ENCODE assay signal across 19 cellular contexts in the genomic region with DNA sequence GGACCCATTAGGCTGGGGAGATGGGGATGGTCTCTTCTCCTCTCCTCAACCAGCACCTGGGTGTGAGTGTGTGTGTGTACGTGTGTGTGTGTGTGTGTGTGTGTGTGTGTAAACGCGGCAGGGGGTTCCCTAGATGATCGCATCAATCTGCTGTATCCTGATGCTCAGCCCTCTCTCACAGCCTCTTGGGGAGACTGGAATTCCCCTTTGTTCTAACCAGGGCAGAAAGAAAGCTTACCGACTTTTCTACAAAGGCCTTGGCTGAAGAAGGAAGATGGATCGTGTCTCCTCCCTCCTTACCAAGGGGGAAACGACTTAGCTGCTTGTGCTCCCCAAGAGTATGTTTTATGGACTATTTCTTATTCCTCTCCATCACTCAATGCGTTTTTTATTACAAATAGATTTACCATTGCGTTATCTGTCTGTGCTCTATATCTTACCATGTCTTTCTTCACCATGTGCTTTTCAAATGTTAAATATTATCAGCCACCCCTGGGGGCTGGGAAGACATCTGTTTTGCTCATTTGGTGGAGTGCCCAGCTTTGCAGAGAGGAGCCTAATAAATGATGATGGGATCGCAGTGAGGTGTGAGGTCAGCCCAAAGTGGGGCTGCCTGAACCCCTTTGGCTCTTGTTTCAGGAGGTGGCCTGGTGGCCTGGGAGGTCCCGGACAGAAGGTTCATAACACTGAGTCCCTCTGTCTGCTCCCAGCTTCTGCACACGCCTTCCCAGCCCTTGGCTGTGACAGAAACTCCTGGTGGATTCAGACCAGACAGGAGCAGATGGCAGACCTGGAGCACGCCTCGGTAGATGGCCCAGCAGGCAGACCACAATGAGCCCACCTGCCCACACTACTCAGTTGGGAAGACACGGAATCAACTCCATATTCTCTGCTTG.
"Had no signal": no experiment of that assay in that cellular context is flagged by ENCODE, and none has a peak within 500 bp of the region (broad histone marks: within the 10 kb centered on the region; RNA-seq: fewer than 3 reads in every experiment).

No MANE protein-coding gene starts in this region.

- H3K4me3 Mint-ChIP-seq: activated B cell treated with CpG ODN at 0.5 μM for 24 hours; activated T-cell treated with anti-CD3 and anti-CD28 coated beads, Interleukin-2, amount 50 U/mL, for 72 hours; mesothelial cell of epicardium; neural crest cell; stimulated activated effector memory CD8-positive, alpha-beta T cell treated with anti-CD3 and anti-CD28 coated beads, Interleukin-12 subunit alpha, Interleukin-12 subunit beta, amount 100 ng/mL, for 72 hours; T-helper 1 cell treated with Interleukin-12 subunit alpha and Interleukin-12 subunit beta and Interleukin-4 antibody, amounts not matched to agents 30 μg/mL and 1 μg/mL, for 36 hours had no signal

- H3K4me3 ChIP-seq: gastrocnemius medialis, heart right ventricle, ovary, thyroid gland, uterus had no signal

- H3K27ac Mint-ChIP-seq: activated B cell treated with CpG ODN at 0.5 μM for 24 hours; activated naive CD4-positive, alpha-beta T cell treated with anti-CD3 and anti-CD28 coated beads, Interleukin-2, amount 50 U/mL, for 72 hours; activated T-cell treated with anti-CD3 and anti-CD28 coated beads, Interleukin-2, amount 50 U/mL, for 72 hours; mesothelial cell of epicardium; stimulated activated effector memory CD8-positive, alpha-beta T cell treated with anti-CD3 and anti-CD28 coated beads, Interleukin-12 subunit alpha, Interleukin-12 subunit beta, amount 100 ng/mL, for 72 hours; T-helper 1 cell treated with Interleukin-12 subunit alpha and Interleukin-12 subunit beta and Interleukin-4 antibody, amounts not matched to agents 30 μg/mL and 1 μg/mL, for 36 hours had no signal

- H3K9me3 Mint-ChIP-seq: activated B cell treated with CpG ODN at 0.5 μM for 24 hours; activated naive CD4-positive, alpha-beta T cell treated with anti-CD3 and anti-CD28 coated beads, Interleukin-2, amount 50 U/mL, for 72 hours; activated T-cell treated with anti-CD3 and anti-CD28 coated beads, Interleukin-2, amount 50 U/mL, for 72 hours; mesothelial cell of epicardium; neural crest cell; stimulated activated effector memory CD8-positive, alpha-beta T cell treated with anti-CD3 and anti-CD28 coated beads, Interleukin-12 subunit alpha, Interleukin-12 subunit beta, amount 100 ng/mL, for 72 hours; T-helper 1 cell treated with Interleukin-12 subunit alpha and Interleukin-12 subunit beta and Interleukin-4 antibody, amounts not matched to agents 30 μg/mL and 1 μg/mL, for 36 hours had no signal

- DNase-seq: activated B cell treated with CpG ODN at 0.5 μM for 24 hours; activated CD4-positive, alpha-beta T cell treated with anti-CD3 and anti-CD28 coated beads for 48 hours; activated CD8-positive, alpha-beta memory T cell treated with anti-CD3 and anti-CD28 coated beads, Interleukin-2, amount 50 U/mL, for 48 hours; activated gamma-delta T cell; activated T-cell treated with anti-CD3 and anti-CD28 coated beads, Interleukin-2, amount 50 U/mL, for 72 hours; brain microvascular endothelial cell; dermis blood vessel endothelial cell; gastrocnemius medialis; heart right ventricle; ovary; stimulated activated CD4-positive, alpha-beta T cell treated with anti-CD3 and anti-CD28 coated beads, Interleukin-1b, Interleukin-23, amount 100 ng/mL, for 48 hours; thyroid gland; uterus had no signal

- ATAC-seq: activated naive CD4-positive, alpha-beta T cell treated with anti-CD3 and anti-CD28 coated beads, Interleukin-2, amount 50 U/mL, for 72 hours; activated T-cell treated with anti-CD3 and anti-CD28 coated beads, Interleukin-2, amount 50 U/mL, for 72 hours; gastrocnemius medialis; sciatic nerve; stimulated activated effector memory CD8-positive, alpha-beta T cell treated with anti-CD3 and anti-CD28 coated beads, Interleukin-12 subunit alpha, Interleukin-12 subunit beta, amount 100 ng/mL, for 72 hours had no signal

- H3K36me3 Mint-ChIP-seq: activated naive CD4-positive, alpha-beta T cell treated with anti-CD3 and anti-CD28 coated beads, Interleukin-2, amount 50 U/mL, for 72 hours; mesothelial cell of epicardium; stimulated activated effector memory CD8-positive, alpha-beta T cell treated with anti-CD3 and anti-CD28 coated beads, Interleukin-12 subunit alpha, Interleukin-12 subunit beta, amount 100 ng/mL, for 72 hours had no signal
